Comparison of ENCODE assay signal across 33 cellular contexts in the genomic region with DNA sequence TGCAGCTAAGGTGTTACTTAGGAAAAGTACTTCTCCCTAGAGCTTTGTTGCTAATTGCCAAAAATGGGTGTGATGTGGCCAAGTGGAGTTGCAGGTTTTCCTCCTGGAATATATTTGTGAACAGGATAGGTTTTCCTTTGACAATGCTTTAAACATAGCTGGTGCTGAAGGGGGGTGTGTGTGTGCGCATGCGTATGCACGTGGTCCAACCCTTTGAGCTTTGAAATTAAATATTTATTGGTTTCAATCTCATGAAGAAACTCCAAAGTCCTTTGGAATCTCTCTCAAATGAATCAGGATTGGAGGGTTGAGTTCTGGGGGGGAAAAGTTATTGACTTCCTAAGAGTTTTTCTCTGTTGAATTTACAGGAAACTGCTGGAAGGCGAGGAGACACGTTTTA. TPM values are rescaled to one million over a fixed set of nuclear protein-coding genes. Genes with fewer than 3 reads are reported as not detected.
"Had no signal": no experiment of that assay in that cellular context is flagged by ENCODE, and none has a peak within 500 bp of the region (broad histone marks: within the 10 kb centered on the region; RNA-seq: fewer than 3 reads in every experiment).

No MANE protein-coding gene starts in this region.

- DNase-seq: naive thymus-derived CD8-positive, alpha-beta T cell; nephron progenitor cell; nucleus accumbens; ovary; posterior cingulate gyrus; psoas muscle; right cardiac atrium; spleen; stimulated activated CD4-positive, alpha-beta T cell treated with anti-CD3 and anti-CD28 coated beads, Interleukin-12 subunit alpha, Interleukin-12 subunit beta, amount 100 ng/mL, for 4 hours; stimulated activated CD4-positive, alpha-beta T cell treated with anti-CD3 and anti-CD28 coated beads, Interleukin-1b, Interleukin-23, amount 100 ng/mL, for 48 hours; stimulated activated CD4-positive, alpha-beta T cell treated with anti-CD3 and anti-CD28 coated beads, Interleukin-4, amount 100 ng/mL, for 1 hour; stimulated activated CD4-positive, alpha-beta T cell treated with anti-CD3 and anti-CD28 coated beads, Interleukin-4, amount 100 ng/mL, for 4 hours; stimulated activated CD8-positive, alpha-beta memory T cell treated with anti-CD3 and anti-CD28 coated beads, Interleukin-4, amount 100 ng/mL, for 48 hours; stimulated activated naive CD4-positive, alpha-beta T cell; stimulated activated naive CD8-positive, alpha-beta T cell treated with anti-CD3 and anti-CD28 coated beads, Interleukin-15, amount 100 ng/mL, for 72 hours; stimulated activated naive CD8-positive, alpha-beta T cell treated with anti-CD3 and anti-CD28 coated beads, Interleukin-15, Interleukin-2, amounts not matched to agents 100 U/mL and 50 U/mL, for 24 hours; substantia nigra; testis; tibial artery; transverse colon; upper lobe of right lung; uterus had no signal

- H3K9ac ChIP-seq: parathyroid adenoma had no signal

- H3K4me3 ChIP-seq: ovary, psoas muscle, skin epidermis, smooth muscle cell, spleen, suprapubic skin, testis, tibial artery, transverse colon, upper lobe of right lung, uterus had no signal

- H3K9me3 ChIP-seq: neutrophil, psoas muscle, spleen, suprapubic skin, testis, tibial artery, transverse colon, upper lobe of right lung, uterus had no signal

- H3K4me2 ChIP-seq: smooth muscle cell had no signal

- ATAC-seq: naive thymus-derived CD8-positive, alpha-beta T cell; natural killer cell treated with Interleukin-12 subunit alpha and Interleukin-12 subunit beta and Interleukin-15 and Interleukin-18, amount 100 ng/mL, for 72 hours; psoas muscle; right cardiac atrium; sciatic nerve; stimulated activated memory B cell treated with anti-CD40 and anti-IgM and Interleukin-4, amounts not matched to agents 10 μg/mL and 1 μg/mL and 100 μg/mL, for 72 hours; stimulated activated naive CD8-positive, alpha-beta T cell treated with anti-CD3 and anti-CD28 coated beads, Interleukin-15, amount 100 ng/mL, for 72 hours; stimulated activated naive CD8-positive, alpha-beta T cell treated with anti-CD3 and anti-CD28 coated beads, Interleukin-15, Interleukin-2, amounts not matched to agents 100 U/mL and 50 U/mL, for 24 hours; upper lobe of right lung had no signal

- H3K27ac ChIP-seq: neutrophil, ovary, parathyroid adenoma, psoas muscle, skin epidermis, spleen, suprapubic skin, testis, tibial artery, transverse colon, upper lobe of right lung, uterus had no signal

- H3K4me1 ChIP-seq: parathyroid adenoma, psoas muscle, suprapubic skin, testis, tibial artery, transverse colon, upper lobe of right lung, uterus had no signal

- H2AFZ ChIP-seq: parathyroid adenoma had no signal

- H3K27me3 ChIP-seq: ovary, testis, uterus had no signal

- H3K36me3 ChIP-seq: neutrophil, ovary, spleen, suprapubic skin, tibial artery, transverse colon, upper lobe of right lung, uterus had no signal

RNA-seq across cellular contexts. Expression of gene INA, which starts 11.1 kb away (rescaled TPM):
- total RNA-seq: naive thymus-derived CD8-positive, alpha-beta T cell; psoas muscle; right cardiac atrium; sciatic nerve; spleen; upper lobe of right lung had no signal
- polyA plus RNA-seq: naive thymus-derived CD8-positive, alpha-beta T cell had no signal

RNA-seq across cellular contexts. Expression of gene RPEL1, which starts 42.3 kb away (rescaled TPM):
- total RNA-seq: naive thymus-derived CD8-positive, alpha-beta T cell; natural killer cell treated with Interleukin-12 subunit alpha and Interleukin-12 subunit beta and Interleukin-15 and Interleukin-18, amount 100 ng/mL, for 72 hours; neural crest cell; ovary; progenitor cell of endocrine pancreas; psoas muscle; right cardiac atrium; sciatic nerve; smooth muscle cell; suprapubic skin; testis; transverse colon; upper lobe of right lung; urinary bladder had no signal
- polyA plus RNA-seq: naive thymus-derived CD8-positive, alpha-beta T cell; ovary; right cardiac atrium; smooth muscle cell; spleen had no signal
